1 cellular context compared by ENCODE assay signal in genomic region chr16:29862884-29863668, GRCh38.
A peak's percentile ranks its signal among the peaks of the same experiment; 100 is the strongest.
TF ChIP-seq lines count a peak whose summit lies in the region.

CDIPT (minus strand) TSS chr16:29863226; CDS start chr16:29862857, 369 bp downstream.

TF ChIP-seq in K562, 482 proteins besides CTCF, POLR2A, EP300 and RAD21 (continued from another document and continues in another):
- TF ChIP-seq HMGN3 (IDR thresholded peaks at IDR 0.05; ENCODE audit: borderline replicate concordance, extremely low read depth, insufficient read length, low read depth, low read length): peak; percentile 65
- TF ChIP-seq ZNF282 (CRISPR knock-in tag; IDR thresholded peaks at IDR 0.05): no peak
- no peak for TF ChIP-seq PBX2 (CRISPR knock-in tag; IDR thresholded peaks at IDR 0.05; ENCODE audit: low read depth)
- TF ChIP-seq PBX2 (tag; conservative IDR thresholded peaks at IDR 0.05; ENCODE audit: low read depth): no peak
- no peak for TF ChIP-seq ZNF586 (CRISPR knock-in tag; conservative IDR thresholded peaks at IDR 0.05)
- no peak for TF ChIP-seq SREBF2 (CRISPR knock-in tag; IDR thresholded peaks at IDR 0.05)
- TF ChIP-seq MAZ (CRISPR knock-in tag; conservative IDR thresholded peaks at IDR 0.05 in 1 of 2, IDR thresholded peaks at IDR 0.05 in 1 of 2): peak; percentile 86 to 92
- TF ChIP-seq ZNF395 (CRISPR knock-in tag; IDR thresholded peaks at IDR 0.05): no peak
- TF ChIP-seq HDAC3 (IDR thresholded peaks at IDR 0.05; ENCODE audit: borderline replicate concordance, partially characterized antibody): no peak
- TF ChIP-seq TAF7 (tag; IDR thresholded peaks at IDR 0.05): no peak
- no peak for TF ChIP-seq HBP1 (CRISPR knock-in tag; IDR thresholded peaks at IDR 0.05)
- TF ChIP-seq TEAD2 (tag; IDR thresholded peaks at IDR 0.05): no peak
- 0 out of 2 replicates have a peak, but pooled peaks have one; percentile 16 for TF ChIP-seq FOSL1 (tag; conservative IDR thresholded peaks at IDR 0.05)
- TF ChIP-seq ZNF217 (CRISPR knock-in tag; IDR thresholded peaks at IDR 0.05): no peak
- no peak for TF ChIP-seq SETDB1 (IDR thresholded peaks at IDR 0.05; ENCODE audit: low read length)
- TF ChIP-seq ASH1L (IDR thresholded peaks at IDR 0.05; ENCODE audit: borderline replicate concordance, low read depth, partially characterized antibody): peak; percentile 94
- no peak; the same call in 1 of the 2 replicates for TF ChIP-seq OTX1 (CRISPR knock-in tag; IDR thresholded peaks at IDR 0.05)
- no peak for TF ChIP-seq SAFB (IDR thresholded peaks at IDR 0.05; ENCODE audit: borderline replicate concordance, low read depth, low read length)
- no peak; the same call in 1 of the 2 replicates for TF ChIP-seq HMGXB4 (CRISPR knock-in tag; IDR thresholded peaks at IDR 0.05)
- TF ChIP-seq ZNF280B (CRISPR knock-in tag; IDR thresholded peaks at IDR 0.05): no peak
- no peak for TF ChIP-seq ZNF318 (IDR thresholded peaks at IDR 0.05; ENCODE audit: borderline replicate concordance in 1 of 2, low read depth in 1 of 2)
- TF ChIP-seq HIVEP1 (CRISPR knock-in tag; IDR thresholded peaks at IDR 0.05): no peak
- no peak; the same call in 1 of the 2 replicates for TF ChIP-seq SPI1 (IDR thresholded peaks at IDR 0.05; ENCODE audit: borderline replicate concordance, low read depth, low read length)
- no peak for TF ChIP-seq TCF7 (IDR thresholded peaks at IDR 0.05; ENCODE audit: borderline replicate concordance)
- TF ChIP-seq ZKSCAN1 (IDR thresholded peaks at IDR 0.05; ENCODE audit: low read depth, low read length): no peak
- peak; percentile 71 for TF ChIP-seq RBFOX2 (IDR thresholded peaks at IDR 0.05; ENCODE audit: low read depth, low read length)
- no peak for TF ChIP-seq ERF (CRISPR knock-in tag; IDR thresholded peaks at IDR 0.05)
- no peak for TF ChIP-seq ZKSCAN3 (CRISPR knock-in tag; IDR thresholded peaks at IDR 0.05)
- TF ChIP-seq PHF20 (IDR thresholded peaks at IDR 0.05; ENCODE audit: partially characterized antibody): no peak
- TF ChIP-seq TRIM28 (IDR thresholded peaks at IDR 0.05): peak; percentile 71; the same call in 1 of the 2 replicates
- TF ChIP-seq GTF3C2 (IDR thresholded peaks at IDR 0.05; ENCODE audit: borderline replicate concordance, extremely low read depth, insufficient read length): no peak
- peak in 1 of 2 experiments; percentile 68; a peak in 2 of 4 replicates for TF ChIP-seq RCOR1 (IDR thresholded peaks at IDR 0.05; ENCODE audit: borderline replicate concordance in 1 of 2, low read depth in 2 of 2, low read length in 2 of 2)
- peak; percentile 69; the same call in 1 of the 2 replicates for TF ChIP-seq ZBTB12 (CRISPR knock-in tag; IDR thresholded peaks at IDR 0.05)
- TF ChIP-seq ZNF41 (CRISPR knock-in tag; conservative IDR thresholded peaks at IDR 0.05): no peak
- no peak; the same call in none of the 2 replicates for TF ChIP-seq EP400 (IDR thresholded peaks at IDR 0.05)
